Comparison of ENCODE assay signal across 30 cellular contexts in genomic region chr15:52106641-52107040, GRCh38. TPM values are rescaled to one million over a fixed set of nuclear protein-coding genes. Genes with fewer than 3 reads are reported as not detected.
"Had no signal": no experiment of that assay in that cellular context is flagged by ENCODE, and none has a peak within 500 bp of the region (broad histone marks: within the 10 kb centered on the region; RNA-seq: fewer than 3 reads in every experiment).

No MANE protein-coding gene starts in this region.

- H3K4me3 ChIP-seq: heart right ventricle, hepatocyte, left ventricle myocardium inferior, lung, ovary, prostate gland, sigmoid colon, spleen, suprapubic skin, thoracic aorta, tibial artery, upper lobe of right lung had no signal

- H2AFZ ChIP-seq: hepatocyte had no signal

- H3K27ac ChIP-seq: heart right ventricle, hepatocyte, left ventricle myocardium inferior, ovary, prostate gland, sigmoid colon, spleen, thoracic aorta, tibial artery, upper lobe of right lung had no signal

- ATAC-seq: heart right ventricle; naive thymus-derived CD4-positive, alpha-beta T cell; natural killer cell treated with Interleukin-12 subunit alpha and Interleukin-12 subunit beta and Interleukin-15 and Interleukin-18, amount 100 ng/mL, for 72 hours; right cardiac atrium; stimulated activated effector memory CD8-positive, alpha-beta T cell treated with anti-CD3 and anti-CD28 coated beads, Interleukin-12 subunit alpha, Interleukin-12 subunit beta, amount 100 ng/mL, for 72 hours; upper lobe of right lung had no signal

- FAIRE-seq: small intestine, urothelium cell line had no signal

- DNase-seq: heart right ventricle; islet precursor cell; left ventricle myocardium inferior; mesendoderm; naive thymus-derived CD4-positive, alpha-beta T cell; ovary; posterior cingulate gyrus; retina; right cardiac atrium; sigmoid colon; small intestine; spleen; stimulated activated CD4-positive, alpha-beta T cell treated with anti-CD3 and anti-CD28 coated beads, Interleukin-4, amount 100 ng/mL, for 24 hours; stimulated activated naive CD4-positive, alpha-beta T cell; tibial artery; trophoblast cell; upper lobe of right lung had no signal

- H3K4me2 ChIP-seq: hepatocyte had no signal

- H3K79me2 ChIP-seq: hepatocyte had no signal

- H3K27me3 ChIP-seq: ovary, suprapubic skin had no signal

- H3K36me3 ChIP-seq: heart right ventricle, left ventricle myocardium inferior, ovary, prostate gland, sigmoid colon, spleen, suprapubic skin, thoracic aorta, tibial artery, upper lobe of right lung had no signal

- H3K9me3 ChIP-seq: heart right ventricle, left ventricle myocardium inferior, ovary, prostate gland, sigmoid colon, spleen, suprapubic skin, thoracic aorta, tibial artery, upper lobe of right lung had no signal

- H3K4me1 ChIP-seq: left ventricle myocardium inferior, prostate gland, upper lobe of right lung had no signal

RNA-seq across cellular contexts. Expression of gene BCL2L10, which starts 5.9 kb away (rescaled TPM):
- total RNA-seq: heart right ventricle; kidney epithelial cell; left ventricle myocardium inferior; mononuclear cell; myocyte; natural killer cell treated with Interleukin-12 subunit alpha and Interleukin-12 subunit beta and Interleukin-15 and Interleukin-18, amount 100 ng/mL, for 72 hours; neural crest cell; right cardiac atrium; subcutaneous adipose tissue; thoracic aorta; upper lobe of right lung had no signal
- polyA plus RNA-seq: naive thymus-derived CD4-positive, alpha-beta T cell had no signal
